In genomic region chr15:28727026-28727425, GRCh38 we compare ENCODE assay signal across 4 cellular contexts. TPM values are rescaled to one million over a fixed set of nuclear protein-coding genes. Genes with fewer than 3 reads are reported as not detected.
"Had no signal": no experiment of that assay in that cellular context is flagged by ENCODE, and none has a peak within 500 bp of the region (broad histone marks: within the 10 kb centered on the region; RNA-seq: fewer than 3 reads in every experiment).

No MANE protein-coding gene starts in this region.

RNA-seq across cellular contexts. Expression of gene GOLGA8M, which starts 14.8 kb away (rescaled TPM):
- total RNA-seq: HT-29, HT1080, K562 had no signal
- polyA plus RNA-seq: IgD-negative memory B cell, K562 had no signal
